ENCODE assay signal across 8 cellular contexts in the genomic region with DNA sequence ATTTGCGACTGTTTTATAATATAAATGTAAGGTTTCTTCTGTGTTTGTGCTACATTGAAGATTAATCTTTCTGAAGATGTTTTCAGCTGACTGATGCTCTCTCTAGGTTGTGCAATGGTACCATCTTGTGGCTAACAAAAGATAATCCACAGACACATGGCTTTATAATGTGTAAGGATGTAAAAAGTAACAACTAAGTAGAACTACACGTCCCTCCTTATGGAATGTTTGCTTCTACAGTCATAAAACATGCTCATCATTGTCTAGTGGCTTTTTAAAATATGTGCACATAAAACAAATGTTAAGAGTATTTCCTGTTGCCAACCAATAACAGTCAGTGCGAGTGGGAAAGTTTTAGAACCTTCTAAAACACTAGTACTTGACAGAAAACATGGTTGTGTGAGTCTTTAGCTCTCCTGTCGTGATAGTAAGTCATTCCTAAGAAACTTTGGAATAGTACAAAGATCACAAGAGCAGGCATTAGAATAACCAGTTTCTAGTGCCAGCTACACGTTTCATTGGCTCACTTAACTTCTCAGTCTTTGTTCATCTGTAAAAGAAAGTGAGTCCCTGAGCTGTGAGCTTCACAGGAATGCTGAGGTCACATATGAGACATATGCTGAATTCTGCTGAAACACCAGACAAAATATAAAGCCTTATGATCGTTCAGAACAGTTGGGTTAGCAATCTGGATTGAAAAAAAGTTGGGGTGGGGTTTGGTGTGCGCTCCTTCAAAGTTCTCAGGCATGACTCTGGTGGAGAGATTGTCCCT.
A peak's percentile ranks its signal among the peaks of the same experiment; 100 is the strongest.
DNase-seq lines count a peak whose midpoint lies in the region; ATAC-seq, FAIRE-seq and TF ChIP-seq lines count a peak whose summit lies in the region.

No MANE protein-coding gene starts in this region.

- no peak for TF ChIP-seq POLR2A in H54 (IDR thresholded peaks at IDR 0.05; ENCODE audit: low read depth, low read length)

- H3K4me3 ChIP-seq in SJSA1, result no peak overlapping the region
- H3K4me3 ChIP-seq in foreskin fibroblast (ENCODE audit: low read depth in 1 of 2, low read length in 2 of 2), result no peak overlapping the region
- H3K4me3 ChIP-seq in skeletal muscle cell (ENCODE audit: low read depth, low read length), result no peak overlapping the region

- H3K9me3 ChIP-seq in SJSA1 (replicated peaks), result no peaks in the 10 kb centered on the region

- FAIRE-seq in H54 (lab: Jason Lieb, UNC), result peak; percentile 92

- no peaks in the 10 kb centered on the region for H3K36me3 ChIP-seq in SJSA1

- H3K27ac ChIP-seq in 22Rv1 (no peak overlapping the region), SJSA1 (peak overlapping the region; percentile 34)

- DNase-seq in H54 (ENCODE audit: insufficient read length, low spot score) (peak; percentile 15), SJSA1 (ENCODE audit: low read depth in 1 of 2, low spot score in 2 of 2) (peak in 1 of 2 experiments; percentile 22), foreskin fibroblast (peak; percentile 66 to 84), skeletal muscle cell (ENCODE audit: low read depth) (peak; percentile 63), COLO668 (lab: John Stamatoyannopoulos, UW; ENCODE audit: unreplicated experiment) (no peak), T-helper 9 cell (no peak)

- H3K27me3 ChIP-seq in SJSA1 (replicated peaks), result no peaks in the 10 kb centered on the region

- peaks cover 6% of the 10 kb centered on the region for H3K4me1 ChIP-seq in SJSA1 (replicated peaks)

- no peak for ATAC-seq in HG03571 (IDR thresholded peaks at IDR 0.05; ENCODE audit: unreplicated experiment)

- TF ChIP-seq CTCF in 22Rv1 (IDR thresholded peaks at IDR 0.05), result peak; percentile 77
- peak; percentile 45 for TF ChIP-seq CTCF in foreskin fibroblast (IDR thresholded peaks at IDR 0.05; ENCODE audit: low read depth, low read length)

Comparison
In these comparisons a context has a peak if more than half of its experiments do, and no peak if none do; other contexts are left out.
1. DNase-seq: peak in H54 (single experiment), foreskin fibroblast (2 of 2) and skeletal muscle cell (single experiment); none in COLO668 (single experiment) and T-helper 9 cell (single experiment).